11 cellular contexts compared by ENCODE assay signal in genomic region chr2:132715986-132716385, GRCh38. TPM values are rescaled to one million over a fixed set of nuclear protein-coding genes. Genes with fewer than 3 reads are reported as not detected.
"Had no signal": no experiment of that assay in that cellular context is flagged by ENCODE, and none has a peak within 500 bp of the region (broad histone marks: within the 10 kb centered on the region; RNA-seq: fewer than 3 reads in every experiment).

No MANE protein-coding gene starts in this region.

- H3K4me3 Mint-ChIP-seq: activated CD4-positive, alpha-beta memory T cell treated with anti-CD3 and anti-CD28 coated beads, Interleukin-2, amount 10 ng/mL, durations not matched to agents 7 days and 5 days; activated naive CD8-positive, alpha-beta T cell treated with anti-CD3 and anti-CD28 coated beads for 36 hours; dendritic cell treated with granulocyte-macrophage colony-stimulating factor and Interleukin-4, amounts not matched to agents 40 ng/mL and 50 ng/mL, for 4 days; effector memory CD8-positive, alpha-beta T cell had no signal

- H3K9me3 Mint-ChIP-seq: activated naive CD8-positive, alpha-beta T cell treated with anti-CD3 and anti-CD28 coated beads for 36 hours; dendritic cell treated with granulocyte-macrophage colony-stimulating factor and Interleukin-4, amounts not matched to agents 40 ng/mL and 50 ng/mL, for 4 days had no signal

- H3K27me3 Mint-ChIP-seq: activated CD4-positive, alpha-beta memory T cell treated with anti-CD3 and anti-CD28 coated beads, Interleukin-2, amount 10 ng/mL, durations not matched to agents 7 days and 5 days; activated naive CD8-positive, alpha-beta T cell treated with anti-CD3 and anti-CD28 coated beads for 36 hours; dendritic cell treated with granulocyte-macrophage colony-stimulating factor and Interleukin-4, amounts not matched to agents 40 ng/mL and 50 ng/mL, for 4 days; effector memory CD8-positive, alpha-beta T cell had no signal

- ATAC-seq: effector memory CD8-positive, alpha-beta T cell had no signal

- H3K36me3 Mint-ChIP-seq: activated naive CD8-positive, alpha-beta T cell treated with anti-CD3 and anti-CD28 coated beads for 36 hours had no signal

- H3K4me1 Mint-ChIP-seq: activated CD4-positive, alpha-beta memory T cell treated with anti-CD3 and anti-CD28 coated beads, Interleukin-2, amount 10 ng/mL, durations not matched to agents 7 days and 5 days; activated naive CD8-positive, alpha-beta T cell treated with anti-CD3 and anti-CD28 coated beads for 36 hours had no signal

- DNase-seq: activated CD4-positive, alpha-beta memory T cell treated with anti-CD3 and anti-CD28 coated beads, Interleukin-2, amount 10 ng/mL, durations not matched to agents 7 days and 5 days; activated gamma-delta T cell; activated naive CD8-positive, alpha-beta T cell treated with anti-CD3 and anti-CD28 coated beads for 36 hours; activated T-cell treated with anti-CD3 and anti-CD28 coated beads, Interleukin-2, amount 50 U/mL, for 48 hours; anterior cingulate cortex; cerebellar nuclear complex; effector memory CD8-positive, alpha-beta T cell; stimulated activated CD4-positive, alpha-beta T cell treated with anti-CD3 and anti-CD28 coated beads, Interleukin-4, amount 100 ng/mL, for 4 hours; stomach; uterus had no signal

- H3K27ac Mint-ChIP-seq: activated CD4-positive, alpha-beta memory T cell treated with anti-CD3 and anti-CD28 coated beads, Interleukin-2, amount 10 ng/mL, durations not matched to agents 7 days and 5 days; activated naive CD8-positive, alpha-beta T cell treated with anti-CD3 and anti-CD28 coated beads for 36 hours; dendritic cell treated with granulocyte-macrophage colony-stimulating factor and Interleukin-4, amounts not matched to agents 40 ng/mL and 50 ng/mL, for 4 days; effector memory CD8-positive, alpha-beta T cell had no signal

RNA-seq across cellular contexts. Expression of gene LYPD1, which starts 46.0 kb away (rescaled TPM):
- total RNA-seq: activated CD4-positive, alpha-beta memory T cell treated with anti-CD3 and anti-CD28 coated beads, Interleukin-2, amount 10 ng/mL, durations not matched to agents 7 days and 5 days; activated naive CD8-positive, alpha-beta T cell treated with anti-CD3 and anti-CD28 coated beads for 36 hours had no signal
